1 cellular context compared by ENCODE assay signal in genomic region chr3:9800529-9800928, GRCh38.
TF ChIP-seq lines count a peak whose summit lies in the region.

No MANE protein-coding gene starts in this region.

TF ChIP-seq in GM12891, 5 proteins besides CTCF, POLR2A, EP300 and RAD21:
- no peak for TF ChIP-seq SPI1 (IDR thresholded peaks at IDR 0.05; ENCODE audit: low read depth, low read length)
TF ChIP-seq in GM12891: peak in this region for 0.
